Comparison of ENCODE assay signal across 8 cellular contexts in genomic region chr19:16197622-16198362, GRCh38. TPM values are rescaled to one million over a fixed set of nuclear protein-coding genes. Genes with fewer than 3 reads are reported as not detected.
DNase-seq lines count a peak whose midpoint lies in the region; ATAC-seq and TF ChIP-seq lines count a peak whose summit lies in the region.

TSS of gene AP1M1 (plus strand) at chr19:16197911. CDS start at chr19:16198027, 116 bp downstream.

- H3K4me1 ChIP-seq in PC-3 (ENCODE audit: insufficient read depth, low read length) (peaks cover 28% of the 10 kb centered on the region), mucosa of stomach (ENCODE audit: control insufficient read depth, insufficient read depth, low read length) (peaks cover 44% of the 10 kb centered on the region)

- no peaks in the 10 kb centered on the region for H4K20me1 ChIP-seq in PC-3 (ENCODE audit: low read length)

- peak within 1 kb of the TSS; percentile 93 for H3K4me2 ChIP-seq in PC-3 (ENCODE audit: low read length)

- CTCF ChIA-PET in PC-3 (lab: Charles Lee), result interaction anchor here (0.6 to 1.0 kb wide), 3 partner anchors 12 to 824 kb away, joined by 4 to 7 read pairs (median 5); partner anchors contain the start of gene FAM32A

- DNase-seq in DMS114 treated with DMSO at 0.1 percent for 48 hours (lab: John Stamatoyannopoulos, UW; ENCODE audit: unreplicated experiment) (peak; percentile 96), PC-3 (peak; percentile 99), erythroblast (lab: John Stamatoyannopoulos, UW) (peak; percentile 98 to 99)
- peak; percentile 99 for DNase-seq in activated T-cell treated with anti-CD3 and anti-CD28 coated beads, Interleukin-2, amount 50 U/mL, for 1 hour
- DNase-seq in stimulated activated CD8-positive, alpha-beta memory T cell treated with anti-CD3 and anti-CD28 coated beads, Interleukin-7, amount 100 ng/mL, for 1 hour (ENCODE audit: low read depth in 2 of 2), result peak; percentile 97

- H3K9me3 ChIP-seq in PC-3 (ENCODE audit: low read length) (no peaks in the 10 kb centered on the region), mucosa of stomach (ENCODE audit: control insufficient read depth, low read length) (no peaks in the 10 kb centered on the region)

- H3K79me2 ChIP-seq in PC-3 (ENCODE audit: low read length), result peaks cover 26% of the 10 kb centered on the region

- H3K27me3 ChIP-seq in PC-3 (ENCODE audit: low read length) (no peaks in the 10 kb centered on the region), mucosa of stomach (ENCODE audit: control insufficient read depth, insufficient read depth, low read length) (no peaks in the 10 kb centered on the region)

- intact Hi-C loops in PC-3 (cut with micrococcal nuclease), result no loop called here

- H3K4me3 ChIP-seq in PC-3 (ENCODE audit: low read length) (peak within 1 kb of the TSS; percentile 86), mucosa of stomach (ENCODE audit: low read length) (peak within 1 kb of the TSS; percentile 80)

- H3K36me3 ChIP-seq in PC-3 (ENCODE audit: low read depth, low read length) (peaks cover 2% of the 10 kb centered on the region; the same call in 1 of the 2 replicates), mucosa of stomach (ENCODE audit: control insufficient read depth, insufficient read depth, low read length) (no peaks in the 10 kb centered on the region)

- ATAC-seq in GM21576 (IDR thresholded peaks at IDR 0.05; ENCODE audit: unreplicated experiment) (peak; percentile 72), PC-3 (peak; percentile 87)

- no peaks in the 10 kb centered on the region for H3F3A ChIP-seq in PC-3 (ENCODE audit: low read length, unreplicated experiment)

- peak; percentile 47 for TF ChIP-seq POLR2A in erythroblast (IDR thresholded peaks at IDR 0.05; ENCODE audit: low read length)

- POLR2A ChIA-PET in PC-3 (lab: Charles Lee; ENCODE audit: unreplicated experiment), result interaction anchor here (0.6 to 0.7 kb wide), 2 partner anchors 10 to 112 kb away, joined by 4 to 22 read pairs; no protein-coding TSS in a partner anchor

- peak within 1 kb of the TSS; percentile 87 for H2AFZ ChIP-seq in PC-3 (ENCODE audit: low read length)

- no peak for TF ChIP-seq RAD21 in Ishikawa (IDR thresholded peaks at IDR 0.05; ENCODE audit: low read depth)

- no peak for TF ChIP-seq EP300 in Ishikawa (IDR thresholded peaks at IDR 0.05; ENCODE audit: borderline replicate concordance)

- no peak for TF ChIP-seq CTCF in PC-3 (conservative IDR thresholded peaks at IDR 0.05; ENCODE audit: low read depth, low read length)

- H3K9ac ChIP-seq in PC-3 (ENCODE audit: low read length) (peak within 1 kb of the TSS; percentile 84), mucosa of stomach (ENCODE audit: low read length) (peak within 1 kb of the TSS; percentile 87)

- no TSS peak for BruUV-seq in PC-3 (replicated peaks; lab: Mats Ljungman, UMichigan)

- peak within 1 kb of the TSS; percentile 88 for H3K27ac ChIP-seq in PC-3 (ENCODE audit: low read length)

- H3K9me2 ChIP-seq in PC-3 (replicated peaks; ENCODE audit: low read length), result no peaks in the 10 kb centered on the region

TF ChIP-seq in Ishikawa, 13 proteins besides CTCF, POLR2A, EP300 and RAD21:
- TF ChIP-seq CREB1 (IDR thresholded peaks at IDR 0.05; ENCODE audit: low read depth) (no peak), REST (IDR thresholded peaks at IDR 0.05; ENCODE audit: low read depth) (no peak), MAX (IDR thresholded peaks at IDR 0.05) (peak; percentile 78; the same call in 1 of the 2 replicates), USF1 (IDR thresholded peaks at IDR 0.05) (no peak), EGR1 (IDR thresholded peaks at IDR 0.05) (no peak), CEBPB (IDR thresholded peaks at IDR 0.05) (peak; percentile 50; the same call in 1 of the 2 replicates), TCF12 (IDR thresholded peaks at IDR 0.05; ENCODE audit: low read depth) (no peak), NFIC (IDR thresholded peaks at IDR 0.05) (no peak), TEAD4 (IDR thresholded peaks at IDR 0.05) (no peak), YY1 (IDR thresholded peaks at IDR 0.05; ENCODE audit: low read depth) (peak; percentile 74), ZBTB7A (IDR thresholded peaks at IDR 0.05; ENCODE audit: low read depth) (peak; percentile 39; the same call in 1 of the 2 replicates), TAF1 (IDR thresholded peaks at IDR 0.05; ENCODE audit: low read depth) (peak; percentile 79), FOXM1 (IDR thresholded peaks at IDR 0.05; ENCODE audit: borderline replicate concordance, low read depth) (no peak)

RNA-seq across cellular contexts. Expression of gene AP1M1, which starts in this region (rescaled TPM):
- total RNA-seq in PC-3 (2014; rRNA removed), result 104 and 109 TPM in 2 replicates

Comparison
In these comparisons a context has a peak if more than half of its experiments do, and no peak if none do; other contexts are left out.
1. Peak in every context shown above with its lines: DNase-seq, ATAC-seq, H3K4me3 ChIP-seq and H3K27ac ChIP-seq.